In the genomic region with DNA sequence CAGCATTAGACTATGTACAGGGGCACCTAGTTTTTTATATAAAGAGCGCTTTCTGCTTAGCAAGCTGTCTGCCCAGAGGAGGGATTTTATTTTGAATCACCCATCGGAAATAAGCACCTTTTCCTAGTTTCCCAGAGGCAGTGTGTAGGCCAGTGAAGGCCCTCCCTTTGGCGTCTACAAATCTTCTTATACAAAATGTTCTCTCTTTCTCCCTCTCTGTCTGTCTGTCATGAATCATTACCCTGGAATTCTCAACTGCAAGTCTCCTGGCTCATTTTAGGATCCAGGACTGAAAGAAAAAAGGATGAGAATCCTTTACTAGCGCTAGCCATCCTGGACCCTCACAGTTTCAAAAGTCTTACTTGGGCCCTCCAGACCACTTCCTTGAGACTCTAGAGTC, we compare ENCODE assay signal across 25 cellular contexts.
DNase-seq lines count a peak whose midpoint lies in the region; TF ChIP-seq lines count a peak whose summit lies in the region.
"Had no signal": no experiment of that assay in that cellular context is flagged by ENCODE, and none has a peak within 500 bp of the region (broad histone marks: within the 10 kb centered on the region; RNA-seq: fewer than 3 reads in every experiment).

No MANE protein-coding gene starts in this region.

- WGBS in smooth muscle cell (ENCODE audit: low lambda C conversion rate): 64% methylated on average over 4 of the region's 4 CpGs

- H3K4me1 ChIP-seq in smooth muscle cell (ENCODE audit: low read depth): no peaks in the 10 kb centered on the region
- H3K4me1 ChIP-seq: gastrocnemius medialis, right lobe of liver, upper lobe of left lung had no signal

- H3K9ac ChIP-seq in smooth muscle cell (ENCODE audit: low read depth): no peak overlapping the region

- no peaks in the 10 kb centered on the region for H3K9me3 ChIP-seq in smooth muscle cell (replicated peaks; ENCODE audit: low read depth)
- H3K9me3 ChIP-seq: gastrocnemius medialis, right lobe of liver, upper lobe of left lung had no signal

- H3K4me3 ChIP-seq in brain microvascular endothelial cell (ENCODE audit: low read depth, low read length) (no peak overlapping the region), smooth muscle cell (no peak overlapping the region)
- H3K4me3 ChIP-seq: gastrocnemius medialis, right lobe of liver, upper lobe of left lung had no signal

- in situ Hi-C loops in brain microvascular endothelial cell (cut with HindIII; ENCODE audit: low pct_ligation_motif_present, low sequenced_read_pairs): no loop called here

- H3K4me2 ChIP-seq in smooth muscle cell: no peak overlapping the region

- H3K79me2 ChIP-seq in smooth muscle cell (ENCODE audit: low read depth): no peaks in the 10 kb centered on the region

- DNase-seq in HT1080 (ENCODE audit: low read depth) (peak; percentile 34), brain microvascular endothelial cell (peak; percentile 5), iris pigment epithelial cell (ENCODE audit: low read depth) (peak; percentile 40), smooth muscle cell (lab: John Stamatoyannopoulos, UW; ENCODE audit: unreplicated experiment) (no peak), SK-N-DZ (ENCODE audit: low spot score) (no peak), germinal center (ENCODE audit: low spot score) (no peak), NCI-H69 (lab: John Stamatoyannopoulos, UW) (no peak)
- DNase-seq: activated CD4-positive, alpha-beta T cell treated with anti-CD3 and anti-CD28 coated beads for 1 hour; activated naive CD4-positive, alpha-beta T cell treated with anti-CD3 and anti-CD28 coated beads, Interleukin-2, amount 10 ng/mL, durations not matched to agents 7 days and 5 days; activated T-cell treated with anti-CD3 and anti-CD28 coated beads, Interleukin-2, amount 50 U/mL, for 72 hours; CD4-positive, alpha-beta memory T cell; DMS153; gastrocnemius medialis; GF-D8; HCEC 1CT; KG1; naive thymus-derived CD4-positive, alpha-beta T cell; NCI-H1048; NCI-H187 treated with DMSO at 0.1 percent for 48 hours; NCI-H2227 treated with DMSO at 0.1 percent for 48 hours; PC-3; right lobe of liver; SHP77; stimulated activated CD8-positive, alpha-beta memory T cell treated with anti-CD3 and anti-CD28 coated beads, Interleukin-4, amount 100 ng/mL, for 48 hours; upper lobe of left lung had no signal

- peak overlapping the region; percentile 75 for H2AFZ ChIP-seq in smooth muscle cell (ENCODE audit: low read depth)

- H3K36me3 ChIP-seq in brain microvascular endothelial cell (replicated peaks): no peaks in the 10 kb centered on the region
- no peaks in the 10 kb centered on the region for H3K36me3 ChIP-seq in smooth muscle cell (ENCODE audit: low read depth)
- H3K36me3 ChIP-seq: gastrocnemius medialis, right lobe of liver, upper lobe of left lung had no signal

- TF ChIP-seq CTCF in brain microvascular endothelial cell (IDR thresholded peaks at IDR 0.05; ENCODE audit: low read depth, low read length, missing control alignments) (no peak), smooth muscle cell (IDR thresholded peaks at IDR 0.05; ENCODE audit: borderline replicate concordance, insufficient read depth, poor library complexity, severe bottlenecking) (no peak)

- H3K27ac ChIP-seq in brain microvascular endothelial cell: no peak overlapping the region
- H3K27ac ChIP-seq in smooth muscle cell (ENCODE audit: low read depth): no peak overlapping the region
- H3K27ac ChIP-seq: gastrocnemius medialis, right lobe of liver, upper lobe of left lung had no signal

- H3K27me3 ChIP-seq in brain microvascular endothelial cell (replicated peaks) (no peaks in the 10 kb centered on the region), smooth muscle cell (ENCODE audit: low read depth) (no peaks in the 10 kb centered on the region)
- H3K27me3 ChIP-seq: gastrocnemius medialis, right lobe of liver, upper lobe of left lung had no signal

- no peaks in the 10 kb centered on the region for H3F3A ChIP-seq in smooth muscle cell (ENCODE audit: low read depth)

- H4K20me1 ChIP-seq in smooth muscle cell (ENCODE audit: low read depth): no peaks in the 10 kb centered on the region

Comparison
In these comparisons a context has a peak if more than half of its experiments do, and no peak if none do; other contexts are left out.
1. DNase-seq: peak in HT1080 (single experiment), brain microvascular endothelial cell (single experiment) and iris pigment epithelial cell (single experiment); none in smooth muscle cell (single experiment), SK-N-DZ (single experiment), germinal center (single experiment) and NCI-H69 (single experiment).